ENCODE assay signal across 22 cellular contexts in genomic region chr17:34596897-34597296, GRCh38. TPM values are rescaled to one million over a fixed set of nuclear protein-coding genes. Genes with fewer than 3 reads are reported as not detected.
DNase-seq lines count a peak whose midpoint lies in the region; ATAC-seq and TF ChIP-seq lines count a peak whose summit lies in the region.
"Had no signal": no experiment of that assay in that cellular context is flagged by ENCODE, and none has a peak within 500 bp of the region (broad histone marks: within the 10 kb centered on the region; RNA-seq: fewer than 3 reads in every experiment).

No MANE protein-coding gene starts in this region.

- peaks cover 10% of the 10 kb centered on the region for H3K4me1 ChIP-seq in GM23338 (ENCODE audit: insufficient read depth)
- H3K4me1 ChIP-seq in OCI-LY3 (ENCODE audit: low read length): peaks cover 40% of the 10 kb centered on the region
- peaks cover 16% of the 10 kb centered on the region for H3K4me1 ChIP-seq in endodermal cell (ENCODE audit: control insufficient read depth, insufficient read depth, low read length)
- peaks cover 0 to 25% of the 10 kb centered on the region in 2 donors for H3K4me1 ChIP-seq in neuronal stem cell (ENCODE audit: control insufficient read depth in 2 of 2, insufficient read depth in 1 of 2, low read depth in 1 of 2, low read length in 2 of 2)
- no peaks in the 10 kb centered on the region for H3K4me1 ChIP-seq in stomach
- H3K4me1 ChIP-seq in esophagus muscularis mucosa: no peaks in the 10 kb centered on the region

- H3K27ac ChIP-seq in GM23338 (ENCODE audit: low read depth) (no peak overlapping the region), OCI-LY3 (ENCODE audit: low read length) (no peak overlapping the region), endodermal cell (ENCODE audit: low read depth, low read length) (no peak overlapping the region), neuronal stem cell (replicated peaks; ENCODE audit: low read length) (no peak overlapping the region), stomach (no peak overlapping the region), esophagus muscularis mucosa (replicated peaks in 1 of 4) (no peak overlapping the region)

- H2BK120ac ChIP-seq in neuronal stem cell (ENCODE audit: low read depth, low read length): no peak overlapping the region

- H3K9me3 ChIP-seq in OCI-LY3 (ENCODE audit: insufficient read depth, low read length) (no peaks in the 10 kb centered on the region), endodermal cell (ENCODE audit: control insufficient read depth, low read length) (no peaks in the 10 kb centered on the region), neuronal stem cell (replicated peaks in 1 of 2; ENCODE audit: control insufficient read depth in 2 of 2, insufficient read depth in 1 of 2, low read depth in 1 of 2, low read length in 2 of 2) (no peaks in the 10 kb centered on the region), stomach (no peaks in the 10 kb centered on the region), esophagus muscularis mucosa (no peaks in the 10 kb centered on the region)

- H3F3A ChIP-seq in GM23338 (replicated peaks; ENCODE audit: low read depth): no peaks in the 10 kb centered on the region

- H2AFZ ChIP-seq in GM23338 (no peak overlapping the region), OCI-LY3 (ENCODE audit: low read depth, low read length) (no peak overlapping the region), neuronal stem cell (ENCODE audit: low read length) (no peak overlapping the region)

- no peak for TF ChIP-seq POLR2A in stomach (IDR thresholded peaks at IDR 0.05)
- TF ChIP-seq POLR2A in esophagus muscularis mucosa (IDR thresholded peaks at IDR 0.05; ENCODE audit: low read depth): no peak

- H4K8ac ChIP-seq in neuronal stem cell (ENCODE audit: low read depth, low read length): no peak overlapping the region

- H4K91ac ChIP-seq in neuronal stem cell (ENCODE audit: low read depth, low read length, poor library complexity): no peak overlapping the region

- no peak overlapping the region for H2BK12ac ChIP-seq in neuronal stem cell (ENCODE audit: low read length)

- H3K14ac ChIP-seq in neuronal stem cell (ENCODE audit: low read length): no peak overlapping the region

- no peaks in the 10 kb centered on the region for H3K9me3 Mint-ChIP-seq in GM23338
- H3K9me3 Mint-ChIP-seq in endodermal cell: no peaks in the 10 kb centered on the region
- H3K9me3 Mint-ChIP-seq: CD14-positive monocyte; CD4-positive, alpha-beta T cell; CD8-positive, alpha-beta memory T cell; HFFc6 had no signal

- no peak overlapping the region for H3K9ac ChIP-seq in OCI-LY3 (ENCODE audit: low read length)
- no peak overlapping the region for H3K9ac ChIP-seq in endodermal cell (ENCODE audit: extremely low read depth, low read length, poor library complexity, severe bottlenecking)
- no peak overlapping the region for H3K9ac ChIP-seq in neuronal stem cell (ENCODE audit: low read depth, low read length, poor library complexity)

- 20 to 71% methylated on average over 1 to 6 of the region's 6 CpGs for WGBS in endodermal cell (ENCODE audit: insufficient coverage in 1 of 2, insufficient read length in 1 of 2), 2 experiments
- WGBS in neuronal stem cell (ENCODE audit: extremely low coverage in 2 of 2, insufficient read length in 2 of 2, insufficient replicate concordance in 1 of 2), 2 donors: no CpG with 5 or more reads among the region's 6 CpGs
- 22 to 41% (median 33%) methylated on average over 6 of the region's 6 CpGs for WGBS in stomach, 5 donors
- 38% methylated on average over 6 of the region's 6 CpGs for WGBS in esophagus muscularis mucosa

- no peak for DNase-seq in GM23338 (ENCODE audit: low spot score)
- DNase-seq in endodermal cell: peak; percentile 56
- no peak for DNase-seq in neuronal stem cell (ENCODE audit: low spot score)
- no peak for DNase-seq in stomach
- no peak for DNase-seq in esophagus muscularis mucosa (ENCODE audit: extremely low spot score)
- no peak for DNase-seq in activated CD4-positive, alpha-beta T cell treated with anti-CD3 and anti-CD28 coated beads for 1 hour
- no peak for DNase-seq in NOMO-1 treated with DMSO at 0.1 percent for 48 hours (lab: John Stamatoyannopoulos, UW; ENCODE audit: unreplicated experiment)
- DNase-seq: CD4-positive, alpha-beta T cell; CD8-positive, alpha-beta memory T cell; DMS 273 treated with DMSO at 0.1 percent for 48 hours; DMS53; DMS79 treated with DMSO at 0.1 percent for 48 hours; GF-D8; H9; HFFc6 had no signal

- H3K79me1 ChIP-seq in neuronal stem cell (ENCODE audit: low read depth, low read length): no peaks in the 10 kb centered on the region

- no peak overlapping the region for H3K27ac Mint-ChIP-seq in GM23338
- no peak overlapping the region for H3K27ac Mint-ChIP-seq in endodermal cell
- H3K27ac Mint-ChIP-seq: CD14-positive monocyte; CD4-positive, alpha-beta T cell; CD8-positive, alpha-beta memory T cell; H9; HFFc6 had no signal

- TF ChIP-seq CTCF in GM23338 (conservative IDR thresholded peaks at IDR 0.05; ENCODE audit: low read depth in 2 of 2) (no peak), OCI-LY3 (IDR thresholded peaks at IDR 0.05; ENCODE audit: low read depth, low read length) (no peak), endodermal cell (conservative IDR thresholded peaks at IDR 0.05) (no peak), stomach (IDR thresholded peaks at IDR 0.05) (no peak), esophagus muscularis mucosa (IDR thresholded peaks at IDR 0.05) (no peak)

- peaks cover 13% of the 10 kb centered on the region for H3K27me3 Mint-ChIP-seq in GM23338 (ENCODE audit: insufficient read depth, low read depth, poor library complexity)
- H3K27me3 Mint-ChIP-seq in endodermal cell (ENCODE audit: insufficient read depth): peaks cover 52% of the 10 kb centered on the region

- no peak overlapping the region for H3K4me3 Mint-ChIP-seq in GM23338
- no peak overlapping the region for H3K4me3 Mint-ChIP-seq in endodermal cell
- H3K4me3 Mint-ChIP-seq: CD14-positive monocyte; CD4-positive, alpha-beta T cell; CD8-positive, alpha-beta memory T cell; H9; HFFc6 had no signal

- H3K79me2 ChIP-seq in GM23338 (replicated peaks; ENCODE audit: insufficient read depth): no peaks in the 10 kb centered on the region
- no peaks in the 10 kb centered on the region for H3K79me2 ChIP-seq in OCI-LY3 (ENCODE audit: low read length)

- H3K36me3 ChIP-seq in GM23338 (ENCODE audit: insufficient read depth) (no peaks in the 10 kb centered on the region), OCI-LY3 (replicated peaks; ENCODE audit: low read depth, low read length) (no peaks in the 10 kb centered on the region), endodermal cell (ENCODE audit: control insufficient read depth, insufficient read depth, low read length) (no peaks in the 10 kb centered on the region), neuronal stem cell (replicated peaks in 1 of 2; ENCODE audit: control insufficient read depth in 2 of 2, insufficient read depth in 2 of 2, low read length in 2 of 2) (no peaks in the 10 kb centered on the region), stomach (no peaks in the 10 kb centered on the region), esophagus muscularis mucosa (no peaks in the 10 kb centered on the region)

- H3K9me2 ChIP-seq in GM23338 (ENCODE audit: insufficient read depth): no peaks in the 10 kb centered on the region

- peak; percentile 12; the same call in 2 of the 3 replicates for ATAC-seq in GM23338
- ATAC-seq: HCT116 had no signal

- H2BK5ac ChIP-seq in neuronal stem cell (ENCODE audit: low read length): no peak overlapping the region

- peaks cover 16% of the 10 kb centered on the region for H3K4me1 Mint-ChIP-seq in GM23338
- H3K4me1 Mint-ChIP-seq in endodermal cell: peaks cover 22% of the 10 kb centered on the region
- H3K4me1 Mint-ChIP-seq: CD14-positive monocyte; CD8-positive, alpha-beta memory T cell had no signal

- no peak overlapping the region for H3K23ac ChIP-seq in neuronal stem cell (ENCODE audit: low read depth, low read length, poor library complexity)

- peak overlapping the region; percentile 51 for H2AK5ac ChIP-seq in neuronal stem cell (ENCODE audit: low read depth, low read length)

- H3K27me3 ChIP-seq in GM23338 (ENCODE audit: insufficient read depth) (no peaks in the 10 kb centered on the region), OCI-LY3 (ENCODE audit: low read depth, low read length) (peaks cover 36% of the 10 kb centered on the region), endodermal cell (ENCODE audit: control insufficient read depth, insufficient read depth, low read length, poor library complexity, severe bottlenecking) (peaks cover 31% of the 10 kb centered on the region), neuronal stem cell (ENCODE audit: control insufficient read depth in 3 of 3, insufficient read depth in 3 of 3, low read depth in 1 of 3, low read length in 3 of 3) (no peaks in the 10 kb centered on the region), stomach (peaks cover 0 to 53% (median 11%) of the 10 kb centered on the region in 3 donors), esophagus muscularis mucosa (peaks cover 0 to 60% (median 2%) of the 10 kb centered on the region in 4 donors)

- no peaks in the 10 kb centered on the region for H3K36me3 Mint-ChIP-seq in GM23338 (ENCODE audit: low read depth)
- no peaks in the 10 kb centered on the region for H3K36me3 Mint-ChIP-seq in endodermal cell (ENCODE audit: low read depth)
- H3K36me3 Mint-ChIP-seq: CD14-positive monocyte; CD8-positive, alpha-beta memory T cell had no signal

- H4K20me1 ChIP-seq in GM23338 (replicated peaks; ENCODE audit: insufficient read depth) (no peaks in the 10 kb centered on the region), OCI-LY3 (ENCODE audit: insufficient read depth, low read length) (peaks cover 3% of the 10 kb centered on the region; the same call in 1 of the 2 replicates)

- no peak overlapping the region for H2BK15ac ChIP-seq in neuronal stem cell (ENCODE audit: low read length)

- H3K18ac ChIP-seq in neuronal stem cell (ENCODE audit: low read length): peak overlapping the region; percentile 84

- H3K4ac ChIP-seq in neuronal stem cell (ENCODE audit: low read length): no peak overlapping the region

- H3K4me3 ChIP-seq in GM23338 (no peak overlapping the region), OCI-LY3 (ENCODE audit: low read length) (no peak overlapping the region), endodermal cell (ENCODE audit: low read length) (no peak overlapping the region), neuronal stem cell (ENCODE audit: low read length in 2 of 2) (no peak overlapping the region), stomach (no peak overlapping the region), esophagus muscularis mucosa (no peak overlapping the region)

- H3K4me2 ChIP-seq in GM23338 (no peak overlapping the region), OCI-LY3 (ENCODE audit: low read length) (0 out of 2 replicates have a peak overlapping the region, but pooled peaks have one; percentile 25), neuronal stem cell (ENCODE audit: insufficient read depth, low read length, poor library complexity, severe bottlenecking) (no peak overlapping the region)

- intact Hi-C loops in stomach (cut with DNase I; ENCODE audit: low total_unique reads) (no loop called here), esophagus muscularis mucosa (cut with DNase I) (no loop called here)

- TF ChIP-seq EP300 in stomach (IDR thresholded peaks at IDR 0.05) (no peak), esophagus muscularis mucosa (IDR thresholded peaks at IDR 0.05) (no peak)

RNA-seq across cellular contexts. Expression of gene TMEM132E, which starts 17.5 kb away (rescaled TPM):
- 0.45 and 0.47 TPM in 2 replicates for total RNA-seq in GM23338 (2014; rRNA removed; shearing (Covaris generic))
- polyA plus RNA-seq in GM23338 (2016; fragmentation: Nextera tagmentation; extraction: Ambion mirVana) (0.03 and 0.16 TPM in 2 replicates), stomach (under 1 TPM in 2 of 3 donors, not detected in 1; 0.05 to 0.12 TPM)
- total RNA-seq in endodermal cell (under 1 TPM in 1 of 2 donors, not detected in 1; 0.15 TPM), stomach (under 1 TPM in 1 of 5 donors, not detected in 4; 0.55 TPM), esophagus muscularis mucosa (under 1 TPM in 2 of 4 donors, not detected in 2; under 0.01 to 0.06 TPM)
- 1.1 TPM for polyA plus RNA-seq in endodermal cell (2013, experiment 1 of 2)
- polyA plus RNA-seq in endodermal cell (2013, experiment 2 of 2): 0.83 TPM
- 0.29 TPM for polyA plus RNA-seq in neuronal stem cell (2013, experiment 1 of 2)
- polyA plus RNA-seq in neuronal stem cell (2013, experiment 2 of 2): 0.25 TPM
- total RNA-seq: A172; CD8-positive, alpha-beta memory T cell; Daoy; G401; HFFc6 had no signal
- polyA plus RNA-seq: BJ, CD14-positive monocyte had no signal
